ENCODE assay signal across 1 cellular context in the genomic region with DNA sequence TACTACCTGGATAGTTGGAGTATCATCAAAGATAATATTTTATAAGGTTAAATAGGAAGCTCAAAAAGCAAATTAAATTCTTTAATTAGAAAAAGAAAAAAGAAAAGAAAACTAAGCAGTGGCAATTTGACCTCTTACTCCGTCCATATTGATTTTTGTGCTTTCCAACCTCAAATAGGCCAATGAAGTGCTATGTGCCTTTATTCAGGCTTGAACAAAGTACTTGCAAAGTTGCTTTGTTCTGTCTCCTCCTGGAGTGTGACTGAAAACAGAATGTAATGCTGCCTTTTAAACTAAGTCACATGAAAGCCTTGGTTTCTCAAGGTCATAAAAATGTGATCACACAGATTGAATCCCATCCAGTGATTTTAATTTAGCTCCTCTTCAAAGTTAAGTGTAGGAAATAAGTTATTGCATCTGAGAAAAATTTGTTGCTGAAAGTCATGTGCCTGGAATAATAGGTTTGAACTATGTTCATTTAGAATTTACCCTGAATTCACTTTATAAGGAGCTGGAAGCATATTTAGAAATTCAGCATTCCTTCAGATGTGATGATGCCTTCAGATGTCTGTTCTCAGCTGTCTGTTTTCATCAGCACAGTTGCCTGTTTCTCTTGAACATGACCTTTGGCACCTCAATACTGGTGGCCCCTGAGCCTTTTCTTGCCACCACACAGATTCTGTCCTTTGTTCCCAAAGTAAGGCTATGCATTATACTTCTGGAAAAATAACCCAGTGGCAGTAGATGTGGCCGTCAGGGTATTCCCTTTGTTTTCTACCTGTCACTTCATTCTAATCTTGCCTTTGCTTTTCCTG.
TF ChIP-seq lines count a peak whose summit lies in the region.

No MANE protein-coding gene starts in this region.

TF ChIP-seq in HepG2, 621 proteins besides CTCF, POLR2A, EP300 and RAD21 (continued from another document and continues in another):
- TF ChIP-seq, protein P1, sequence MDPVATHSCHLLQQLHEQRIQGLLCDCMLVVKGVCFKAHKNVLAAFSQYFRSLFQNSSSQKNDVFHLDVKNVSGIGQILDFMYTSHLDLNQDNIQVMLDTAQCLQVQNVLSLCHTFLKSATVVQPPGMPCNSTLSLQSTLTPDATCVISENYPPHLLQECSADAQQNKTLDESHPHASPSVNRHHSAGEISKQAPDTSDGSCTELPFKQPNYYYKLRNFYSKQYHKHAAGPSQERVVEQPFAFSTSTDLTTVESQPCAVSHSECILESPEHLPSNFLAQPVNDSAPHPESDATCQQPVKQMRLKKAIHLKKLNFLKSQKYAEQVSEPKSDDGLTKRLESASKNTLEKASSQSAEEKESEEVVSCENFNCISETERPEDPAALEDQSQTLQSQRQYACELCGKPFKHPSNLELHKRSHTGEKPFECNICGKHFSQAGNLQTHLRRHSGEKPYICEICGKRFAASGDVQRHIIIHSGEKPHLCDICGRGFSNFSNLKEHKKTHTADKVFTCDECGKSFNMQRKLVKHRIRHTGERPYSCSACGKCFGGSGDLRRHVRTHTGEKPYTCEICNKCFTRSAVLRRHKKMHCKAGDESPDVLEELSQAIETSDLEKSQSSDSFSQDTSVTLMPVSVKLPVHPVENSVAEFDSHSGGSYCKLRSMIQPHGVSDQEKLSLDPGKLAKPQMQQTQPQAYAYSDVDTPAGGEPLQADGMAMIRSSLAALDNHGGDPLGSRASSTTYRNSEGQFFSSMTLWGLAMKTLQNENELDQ (CRISPR knock-in tag; IDR thresholded peaks at IDR 0.05; ENCODE audit: borderline replicate concordance): no peak
- TF ChIP-seq FOXO4 (CRISPR knock-in tag; conservative IDR thresholded peaks at IDR 0.05) (no peak), SIX4 (CRISPR knock-in tag; IDR thresholded peaks at IDR 0.05) (0 out of 2 replicates have a peak, but pooled peaks have one; percentile 11), ZNF512B (CRISPR knock-in tag; IDR thresholded peaks at IDR 0.05; ENCODE audit: borderline replicate concordance) (no peak), U2AF1 (optimal IDR thresholded peaks at IDR 0.05; ENCODE audit: low read depth, low read length) (no peak), HNF1A (IDR thresholded peaks at IDR 0.05; ENCODE audit: low read depth) (no peak), HNF1A (CRISPR knock-in tag; IDR thresholded peaks at IDR 0.05; ENCODE audit: borderline replicate concordance) (no peak), GFI1 (CRISPR knock-in tag; IDR thresholded peaks at IDR 0.05; ENCODE audit: borderline replicate concordance) (no peak), RORA (CRISPR knock-in tag; IDR thresholded peaks at IDR 0.05) (no peak), SRF (IDR thresholded peaks at IDR 0.05; ENCODE audit: low read depth, low read length) (no peak), ZNF264 (CRISPR knock-in tag; IDR thresholded peaks at IDR 0.05) (no peak), ZBTB21 (CRISPR knock-in tag; IDR thresholded peaks at IDR 0.05) (no peak), TP53 (CRISPR knock-in tag; conservative IDR thresholded peaks at IDR 0.05) (no peak), NR2F6 (IDR thresholded peaks at IDR 0.05) (peak; percentile 77), NR2F6 (CRISPR knock-in tag; IDR thresholded peaks at IDR 0.05) (peak; percentile 72), BCL6 (CRISPR knock-in tag; IDR thresholded peaks at IDR 0.05) (peak; percentile 37; the same call in 1 of the 2 replicates), ZNF124 (CRISPR knock-in tag; IDR thresholded peaks at IDR 0.05) (no peak), ZNF501 (CRISPR knock-in tag; IDR thresholded peaks at IDR 0.05) (no peak), NAIF1 (CRISPR knock-in tag; IDR thresholded peaks at IDR 0.05; ENCODE audit: borderline replicate concordance) (no peak), ZFY (CRISPR knock-in tag; IDR thresholded peaks at IDR 0.05) (no peak), SMAD9 (CRISPR knock-in tag; IDR thresholded peaks at IDR 0.05) (no peak), PLRG1 (conservative IDR thresholded peaks at IDR 0.05) (no peak), SP140L (CRISPR knock-in tag; IDR thresholded peaks at IDR 0.05; ENCODE audit: borderline replicate concordance) (no peak), HNRNPK (IDR thresholded peaks at IDR 0.05; ENCODE audit: low read depth, low read length, poor library complexity, severe bottlenecking) (no peak), KLF12 (CRISPR knock-in tag; IDR thresholded peaks at IDR 0.05; ENCODE audit: borderline replicate concordance) (no peak), HNF4A (CRISPR knock-in tag; IDR thresholded peaks at IDR 0.05) (peak; percentile 78), HOMEZ (CRISPR knock-in tag; IDR thresholded peaks at IDR 0.05; ENCODE audit: low read depth) (no peak), TEAD3 (CRISPR knock-in tag; optimal IDR thresholded peaks at IDR 0.05; ENCODE audit: borderline replicate concordance) (peak; percentile 36), RARA (CRISPR knock-in tag; IDR thresholded peaks at IDR 0.05) (no peak), RARG (CRISPR knock-in tag; IDR thresholded peaks at IDR 0.05; ENCODE audit: low read depth) (no peak), CERS6 (CRISPR knock-in tag; IDR thresholded peaks at IDR 0.05) (no peak), ZNF619 (CRISPR knock-in tag; IDR thresholded peaks at IDR 0.05) (no peak), ZNF567 (CRISPR knock-in tag; IDR thresholded peaks at IDR 0.05; ENCODE audit: borderline replicate concordance) (no peak), KLF16 (CRISPR knock-in tag; IDR thresholded peaks at IDR 0.05) (0 out of 4 replicates have a peak, but pooled peaks of 1 of the 2 experiments have one; percentile 32), SAP130 (CRISPR knock-in tag; IDR thresholded peaks at IDR 0.05; ENCODE audit: low read depth) (peak; percentile 21; the same call in 1 of the 2 replicates), HHEX (CRISPR knock-in tag; IDR thresholded peaks at IDR 0.05) (no peak), ZNF317 (CRISPR knock-in tag; IDR thresholded peaks at IDR 0.05) (peak; percentile 85; the same call in 1 of the 2 replicates), KMT2B (CRISPR knock-in tag; IDR thresholded peaks at IDR 0.05) (no peak)
- TF ChIP-seq, protein P2, sequence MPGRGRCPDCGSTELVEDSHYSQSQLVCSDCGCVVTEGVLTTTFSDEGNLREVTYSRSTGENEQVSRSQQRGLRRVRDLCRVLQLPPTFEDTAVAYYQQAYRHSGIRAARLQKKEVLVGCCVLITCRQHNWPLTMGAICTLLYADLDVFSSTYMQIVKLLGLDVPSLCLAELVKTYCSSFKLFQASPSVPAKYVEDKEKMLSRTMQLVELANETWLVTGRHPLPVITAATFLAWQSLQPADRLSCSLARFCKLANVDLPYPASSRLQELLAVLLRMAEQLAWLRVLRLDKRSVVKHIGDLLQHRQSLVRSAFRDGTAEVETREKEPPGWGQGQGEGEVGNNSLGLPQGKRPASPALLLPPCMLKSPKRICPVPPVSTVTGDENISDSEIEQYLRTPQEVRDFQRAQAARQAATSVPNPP (CRISPR knock-in tag; IDR thresholded peaks at IDR 0.05): no peak
- TF ChIP-seq, protein P3, sequence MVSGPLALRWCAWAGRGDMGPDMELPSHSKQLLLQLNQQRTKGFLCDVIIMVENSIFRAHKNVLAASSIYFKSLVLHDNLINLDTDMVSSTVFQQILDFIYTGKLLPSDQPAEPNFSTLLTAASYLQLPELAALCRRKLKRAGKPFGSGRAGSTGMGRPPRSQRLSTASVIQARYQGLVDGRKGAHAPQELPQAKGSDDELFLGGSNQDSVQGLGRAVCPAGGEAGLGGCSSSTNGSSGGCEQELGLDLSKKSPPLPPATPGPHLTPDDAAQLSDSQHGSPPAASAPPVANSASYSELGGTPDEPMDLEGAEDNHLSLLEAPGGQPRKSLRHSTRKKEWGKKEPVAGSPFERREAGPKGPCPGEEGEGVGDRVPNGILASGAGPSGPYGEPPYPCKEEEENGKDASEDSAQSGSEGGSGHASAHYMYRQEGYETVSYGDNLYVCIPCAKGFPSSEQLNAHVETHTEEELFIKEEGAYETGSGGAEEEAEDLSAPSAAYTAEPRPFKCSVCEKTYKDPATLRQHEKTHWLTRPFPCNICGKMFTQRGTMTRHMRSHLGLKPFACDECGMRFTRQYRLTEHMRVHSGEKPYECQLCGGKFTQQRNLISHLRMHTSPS (CRISPR knock-in tag; IDR thresholded peaks at IDR 0.05; ENCODE audit: low read depth): no peak
- TF ChIP-seq, protein P4, sequence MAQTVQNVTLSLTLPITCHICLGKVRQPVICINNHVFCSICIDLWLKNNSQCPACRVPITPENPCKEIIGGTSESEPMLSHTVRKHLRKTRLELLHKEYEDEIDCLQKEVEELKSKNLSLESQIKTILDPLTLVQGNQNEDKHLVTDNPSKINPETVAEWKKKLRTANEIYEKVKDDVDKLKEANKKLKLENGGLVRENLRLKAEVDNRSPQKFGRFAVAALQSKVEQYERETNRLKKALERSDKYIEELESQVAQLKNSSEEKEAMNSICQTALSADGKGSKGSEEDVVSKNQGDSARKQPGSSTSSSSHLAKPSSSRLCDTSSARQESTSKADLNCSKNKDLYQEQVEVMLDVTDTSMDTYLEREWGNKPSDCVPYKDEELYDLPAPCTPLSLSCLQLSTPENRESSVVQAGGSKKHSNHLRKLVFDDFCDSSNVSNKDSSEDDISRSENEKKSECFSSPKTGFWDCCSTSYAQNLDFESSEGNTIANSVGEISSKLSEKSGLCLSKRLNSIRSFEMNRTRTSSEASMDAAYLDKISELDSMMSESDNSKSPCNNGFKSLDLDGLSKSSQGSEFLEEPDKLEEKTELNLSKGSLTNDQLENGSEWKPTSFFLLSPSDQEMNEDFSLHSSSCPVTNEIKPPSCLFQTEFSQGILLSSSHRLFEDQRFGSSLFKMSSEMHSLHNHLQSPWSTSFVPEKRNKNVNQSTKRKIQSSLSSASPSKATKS (CRISPR knock-in tag; IDR thresholded peaks at IDR 0.05): no peak
